In the genomic region with DNA sequence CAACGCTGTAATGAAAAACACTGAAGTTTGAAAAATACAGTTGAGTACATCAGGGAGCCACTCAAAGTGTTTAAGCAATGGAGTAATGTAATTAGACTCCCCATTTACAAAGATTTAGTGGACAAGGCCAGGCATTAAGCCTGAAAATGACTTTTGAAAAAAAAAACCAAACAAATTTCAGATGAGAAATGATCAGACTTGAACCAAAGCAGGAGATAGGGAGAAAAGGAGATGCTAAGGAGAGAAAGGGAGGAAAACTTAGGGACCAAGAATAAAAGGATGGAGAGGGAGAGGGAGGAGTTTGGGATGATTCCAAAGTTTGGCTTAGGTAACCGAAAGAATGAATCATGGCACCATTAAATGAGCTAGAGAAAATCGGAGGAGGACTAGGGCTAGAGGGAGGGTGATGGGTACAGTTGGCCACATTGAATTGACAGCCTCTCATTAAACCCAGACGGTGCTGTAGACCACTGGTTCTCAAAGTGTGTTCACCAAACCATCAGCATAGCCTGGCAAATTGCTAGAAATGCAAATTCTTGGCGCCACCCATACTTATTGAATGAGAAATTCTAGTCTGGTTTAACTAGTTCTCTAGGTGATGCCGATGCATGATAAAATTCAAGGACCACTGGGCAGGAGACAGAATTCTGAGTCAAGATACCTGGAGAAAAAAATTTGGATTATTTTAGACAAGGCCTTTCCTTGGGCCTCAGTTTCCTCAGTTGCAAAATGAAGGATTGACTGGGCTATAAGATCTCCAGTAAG, we compare ENCODE assay signal across 1 cellular context.
TF ChIP-seq lines count a peak whose summit lies in the region.

No MANE protein-coding gene starts in this region.

TF ChIP-seq in K562, 482 proteins besides CTCF, POLR2A, EP300 and RAD21:
- TF ChIP-seq, protein P1, sequence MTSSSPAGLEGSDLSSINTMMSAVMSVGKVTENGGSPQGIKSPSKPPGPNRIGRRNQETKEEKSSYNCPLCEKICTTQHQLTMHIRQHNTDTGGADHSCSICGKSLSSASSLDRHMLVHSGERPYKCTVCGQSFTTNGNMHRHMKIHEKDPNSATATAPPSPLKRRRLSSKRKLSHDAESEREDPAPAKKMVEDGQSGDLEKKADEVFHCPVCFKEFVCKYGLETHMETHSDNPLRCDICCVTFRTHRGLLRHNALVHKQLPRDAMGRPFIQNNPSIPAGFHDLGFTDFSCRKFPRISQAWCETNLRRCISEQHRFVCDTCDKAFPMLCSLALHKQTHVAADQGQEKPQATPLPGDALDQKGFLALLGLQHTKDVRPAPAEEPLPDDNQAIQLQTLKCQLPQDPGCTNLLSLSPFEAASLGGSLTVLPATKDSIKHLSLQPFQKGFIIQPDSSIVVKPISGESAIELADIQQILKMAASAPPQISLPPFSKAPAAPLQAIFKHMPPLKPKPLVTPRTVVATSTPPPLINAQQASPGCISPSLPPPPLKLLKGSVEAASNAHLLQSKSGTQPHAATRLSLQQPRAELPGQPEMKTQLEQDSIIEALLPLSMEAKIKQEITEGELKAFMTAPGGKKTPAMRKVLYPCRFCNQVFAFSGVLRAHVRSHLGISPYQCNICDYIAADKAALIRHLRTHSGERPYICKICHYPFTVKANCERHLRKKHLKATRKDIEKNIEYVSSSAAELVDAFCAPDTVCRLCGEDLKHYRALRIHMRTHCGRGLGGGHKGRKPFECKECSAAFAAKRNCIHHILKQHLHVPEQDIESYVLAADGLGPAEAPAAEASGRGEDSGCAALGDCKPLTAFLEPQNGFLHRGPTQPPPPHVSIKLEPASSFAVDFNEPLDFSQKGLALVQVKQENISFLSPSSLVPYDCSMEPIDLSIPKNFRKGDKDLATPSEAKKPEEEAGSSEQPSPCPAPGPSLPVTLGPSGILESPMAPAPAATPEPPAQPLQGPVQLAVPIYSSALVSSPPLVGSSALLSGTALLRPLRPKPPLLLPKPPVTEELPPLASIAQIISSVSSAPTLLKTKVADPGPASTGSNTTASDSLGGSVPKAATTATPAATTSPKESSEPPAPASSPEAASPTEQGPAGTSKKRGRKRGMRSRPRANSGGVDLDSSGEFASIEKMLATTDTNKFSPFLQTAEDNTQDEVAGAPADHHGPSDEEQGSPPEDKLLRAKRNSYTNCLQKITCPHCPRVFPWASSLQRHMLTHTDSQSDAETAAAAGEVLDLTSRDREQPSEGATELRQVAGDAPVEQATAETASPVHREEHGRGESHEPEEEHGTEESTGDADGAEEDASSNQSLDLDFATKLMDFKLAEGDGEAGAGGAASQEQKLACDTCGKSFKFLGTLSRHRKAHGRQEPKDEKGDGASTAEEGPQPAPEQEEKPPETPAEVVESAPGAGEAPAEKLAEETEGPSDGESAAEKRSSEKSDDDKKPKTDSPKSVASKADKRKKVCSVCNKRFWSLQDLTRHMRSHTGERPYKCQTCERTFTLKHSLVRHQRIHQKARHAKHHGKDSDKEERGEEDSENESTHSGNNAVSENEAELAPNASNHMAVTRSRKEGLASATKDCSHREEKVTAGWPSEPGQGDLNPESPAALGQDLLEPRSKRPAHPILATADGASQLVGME (CRISPR knock-in tag; IDR thresholded peaks at IDR 0.05): no peak
- TF ChIP-seq NFIC (IDR thresholded peaks at IDR 0.05): 0 out of 2 replicates have a peak, but pooled peaks have one; percentile 11
- TF ChIP-seq, protein P2, sequence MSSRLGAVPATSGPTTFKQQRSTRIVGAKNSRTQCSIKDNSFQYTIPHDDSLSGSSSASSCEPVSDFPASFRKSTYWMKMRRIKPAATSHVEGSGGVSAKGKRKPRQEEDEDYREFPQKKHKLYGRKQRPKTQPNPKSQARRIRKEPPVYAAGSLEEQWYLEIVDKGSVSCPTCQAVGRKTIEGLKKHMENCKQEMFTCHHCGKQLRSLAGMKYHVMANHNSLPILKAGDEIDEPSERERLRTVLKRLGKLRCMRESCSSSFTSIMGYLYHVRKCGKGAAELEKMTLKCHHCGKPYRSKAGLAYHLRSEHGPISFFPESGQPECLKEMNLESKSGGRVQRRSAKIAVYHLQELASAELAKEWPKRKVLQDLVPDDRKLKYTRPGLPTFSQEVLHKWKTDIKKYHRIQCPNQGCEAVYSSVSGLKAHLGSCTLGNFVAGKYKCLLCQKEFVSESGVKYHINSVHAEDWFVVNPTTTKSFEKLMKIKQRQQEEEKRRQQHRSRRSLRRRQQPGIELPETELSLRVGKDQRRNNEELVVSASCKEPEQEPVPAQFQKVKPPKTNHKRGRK (tag; IDR thresholded peaks at IDR 0.05): peak; percentile 47; the same call in 1 of the 2 replicates
TF ChIP-seq in K562: peak in this region for 2.
